8 cellular contexts compared by ENCODE assay signal in the genomic region with DNA sequence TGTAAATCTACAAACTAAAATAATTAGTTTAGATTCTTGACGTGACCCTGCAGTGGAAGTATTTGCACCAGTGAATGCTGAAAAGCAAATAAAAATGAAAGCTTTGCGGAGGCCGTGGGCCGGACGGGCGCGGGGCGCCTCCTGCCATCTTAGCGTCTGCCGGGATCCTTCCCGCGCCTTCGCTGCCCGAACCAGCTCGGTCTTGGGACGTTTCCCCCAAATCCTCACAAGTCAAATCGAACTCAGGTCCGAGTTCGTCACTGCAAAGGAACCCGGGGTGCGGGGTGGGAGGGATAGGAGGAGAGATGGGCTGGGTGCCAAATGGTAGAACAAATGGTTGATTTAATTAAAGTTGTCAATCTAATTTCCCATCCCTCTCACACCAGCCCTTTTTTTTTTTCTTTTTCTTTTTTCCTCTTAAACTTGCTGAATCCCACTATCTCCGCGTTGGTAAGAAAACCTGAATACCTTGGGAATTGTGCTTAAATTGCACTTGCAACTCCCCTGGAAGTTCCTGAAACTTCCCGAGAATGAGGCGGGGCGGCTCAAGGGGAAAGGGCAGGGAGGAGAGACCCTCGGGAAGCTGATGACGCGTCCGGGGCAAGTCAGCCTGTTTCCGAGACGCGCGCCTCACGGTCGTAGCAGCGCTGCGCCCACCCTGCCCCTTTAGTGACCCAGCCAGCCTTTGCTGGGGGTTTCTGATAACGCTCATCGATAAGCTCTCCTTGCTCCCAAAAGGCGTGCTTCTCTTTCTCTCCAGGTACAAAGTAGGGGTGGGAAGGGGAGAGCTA. TPM values are rescaled to one million over a fixed set of nuclear protein-coding genes. Genes with fewer than 3 reads are reported as not detected.
DNase-seq lines count a peak whose midpoint lies in the region; ATAC-seq and TF ChIP-seq lines count a peak whose summit lies in the region.

No MANE protein-coding gene starts in this region.

- H3K9me3 ChIP-seq in BLaER1, result no peaks in the 10 kb centered on the region
- H3K9me3 ChIP-seq in MG63, result no peaks in the 10 kb centered on the region
- no peaks in the 10 kb centered on the region for H3K9me3 ChIP-seq in gastrocnemius medialis

- in situ Hi-C loops in astrocyte of the cerebellum (cut with HindIII; ENCODE audit: low sequenced_read_pairs) (loop anchor here (5.0 kb wide), 1 partner anchor 250 kb away; no protein-coding TSS in a partner anchor), gastrocnemius medialis (cut with MboI; ENCODE audit: low sequenced_read_pairs in 4 of 4) (loop anchor here in 2 of 4 donors (10.0 to 25.0 kb wide), 2 partner anchors 425 to 748 kb away; no protein-coding TSS in a partner anchor)

- H3K4me1 ChIP-seq in BLaER1, result peaks cover 49% of the 10 kb centered on the region
- peaks cover 7 to 13% of the 10 kb centered on the region in 2 donors for H3K4me1 ChIP-seq in gastrocnemius medialis

- intact Hi-C loops in gastrocnemius medialis (cut with DNase I; ENCODE audit: low total_unique reads), result loop anchor here (5.0 to 10.0 kb wide), 3 partner anchors 70 to 938 kb away; no protein-coding TSS in a partner anchor

- H3K4me2 ChIP-seq in BLaER1, result peak overlapping the region; percentile 82

- no peaks in the 10 kb centered on the region; the same call in 1 of the 2 replicates for H3K36me3 ChIP-seq in BLaER1
- no peaks in the 10 kb centered on the region for H3K36me3 ChIP-seq in MG63
- no peaks in the 10 kb centered on the region for H3K36me3 ChIP-seq in gastrocnemius medialis

- DNase-seq in MG63 (peak; percentile 63), astrocyte of the cerebellum (ENCODE audit: low read depth) (no peak), gastrocnemius medialis (peak in 1 of 2 donors; percentile 19), cortex of kidney (lab: John Stamatoyannopoulos, UW) (no peak)

- TF ChIP-seq POLR2A in gastrocnemius medialis (IDR thresholded peaks at IDR 0.05), result peak in 1 of 2 donors; percentile 25

- H3K27me3 ChIP-seq in BLaER1 (no peaks in the 10 kb centered on the region), MG63 (no peaks in the 10 kb centered on the region), gastrocnemius medialis (peaks cover 18 to 36% (median 30%) of the 10 kb centered on the region in 3 donors)

- peak overlapping the region; percentile 91 for H3K9ac ChIP-seq in BLaER1

- peaks cover 33% of the 10 kb centered on the region for H4K20me1 ChIP-seq in BLaER1

- ATAC-seq in gastrocnemius medialis (peak; percentile 47 to 49), GM21737 (IDR thresholded peaks at IDR 0.05; ENCODE audit: unreplicated experiment) (no peak), GM21723 (IDR thresholded peaks at IDR 0.05; ENCODE audit: unreplicated experiment) (no peak)

- H3K27ac ChIP-seq in BLaER1, result peak overlapping the region; percentile 87
- peak overlapping the region; percentile 42 to 79 (median 77) for H3K27ac ChIP-seq in gastrocnemius medialis

- H3K4me3 ChIP-seq in BLaER1 (peak overlapping the region; percentile 83), MG63 (peak overlapping the region; percentile 66), astrocyte of the cerebellum (ENCODE audit: low read depth, low read length) (peak overlapping the region; percentile 66), iPS-11a (ENCODE audit: low read depth, low read length) (peak overlapping the region; percentile 96), gastrocnemius medialis (peak overlapping the region; percentile 58 to 74 (median 64))

- TF ChIP-seq CTCF in astrocyte of the cerebellum (IDR thresholded peaks at IDR 0.05; ENCODE audit: low read depth, low read length, missing control alignments), result no peak
- no peak for TF ChIP-seq CTCF in gastrocnemius medialis (IDR thresholded peaks at IDR 0.05 in 4 of 5, conservative IDR thresholded peaks at IDR 0.05 in 1 of 5)

RNA-seq across cellular contexts. Expression of gene GJA1, which starts 1.7 kb away (rescaled TPM):
- 12.2 and 20.6 TPM in 2 replicates for total RNA-seq in MG63 (2014; rRNA removed; shearing (Covaris generic); ENCODE audit: low replicate concordance)
- 10 to 100 TPM in 1 of 4 donors, 1 to 10 TPM in 3; 6.8 to 10.8 (median 9.2) TPM for total RNA-seq in gastrocnemius medialis

Comparison
In these comparisons a context has a peak if more than half of its experiments do, and no peak if none do; other contexts are left out.
1. ATAC-seq: peak in gastrocnemius medialis (2 of 2); none in GM21737 (single experiment) and GM21723 (single experiment).
2. Peak in every context shown above with its lines, with median percentiles within 50 percentile points of each other: H3K4me3 ChIP-seq.